22 cellular contexts compared by ENCODE assay signal in the genomic region with DNA sequence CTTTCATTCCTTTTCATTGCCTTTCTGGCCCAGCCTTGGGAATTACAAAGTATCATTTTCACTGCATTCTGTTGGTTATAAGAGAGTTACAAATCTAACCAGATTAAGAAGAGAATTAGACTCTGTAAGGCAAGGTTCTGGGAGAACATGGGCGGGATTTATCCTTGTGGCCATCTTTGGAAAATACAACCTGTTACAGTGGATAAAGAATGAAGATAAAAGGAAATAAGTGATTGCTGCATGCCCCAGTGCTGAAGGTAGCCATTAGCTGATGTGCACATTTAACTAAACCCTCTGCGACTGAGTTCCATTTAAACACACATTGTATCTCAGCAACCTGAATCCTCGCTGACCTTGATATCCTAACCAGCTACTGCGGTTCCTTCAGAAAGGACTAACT.
"Had no signal": no experiment of that assay in that cellular context is flagged by ENCODE, and none has a peak within 500 bp of the region (broad histone marks: within the 10 kb centered on the region; RNA-seq: fewer than 3 reads in every experiment).

No MANE protein-coding gene starts in this region.

- H3K4me2 ChIP-seq: KMS-11, SK-N-SH had no signal

- H3K9ac ChIP-seq: KMS-11, SK-N-SH had no signal

- H3K27ac ChIP-seq: KMS-11, RWPE1 had no signal

- DNase-seq: Kasumi-1, MM.1S, NCI-H1092 treated with DMSO at 0.1 percent for 48 hours, NCI-H1436, NCI-H187, NCI-H2029, NCI-H2081 treated with DMSO at 0.1 percent for 48 hours, NCI-H2171, NCI-H226, NCI-H446, NCI-H510A, NCI-H524 treated with DMSO at 0.1 percent for 48 hours, NCI-H69, NCI-H774, PC-3, SHP77, SK-N-SH had no signal

- H3K4me1 Mint-ChIP-seq: IgD-negative memory B cell had no signal

- H3K27me3 Mint-ChIP-seq: IgD-negative memory B cell had no signal

- H3K9me2 ChIP-seq: SK-N-SH had no signal

- H3K9me3 Mint-ChIP-seq: IgD-negative memory B cell had no signal

- H3K4me3 ChIP-seq: K562 had no signal

- ATAC-seq: K562, Panc1, PC-3 had no signal

- H3K9me3 ChIP-seq: SK-N-SH had no signal

- H3K4me3 Mint-ChIP-seq: IgD-negative memory B cell had no signal
